ENCODE assay signal across 9 cellular contexts in the genomic region with DNA sequence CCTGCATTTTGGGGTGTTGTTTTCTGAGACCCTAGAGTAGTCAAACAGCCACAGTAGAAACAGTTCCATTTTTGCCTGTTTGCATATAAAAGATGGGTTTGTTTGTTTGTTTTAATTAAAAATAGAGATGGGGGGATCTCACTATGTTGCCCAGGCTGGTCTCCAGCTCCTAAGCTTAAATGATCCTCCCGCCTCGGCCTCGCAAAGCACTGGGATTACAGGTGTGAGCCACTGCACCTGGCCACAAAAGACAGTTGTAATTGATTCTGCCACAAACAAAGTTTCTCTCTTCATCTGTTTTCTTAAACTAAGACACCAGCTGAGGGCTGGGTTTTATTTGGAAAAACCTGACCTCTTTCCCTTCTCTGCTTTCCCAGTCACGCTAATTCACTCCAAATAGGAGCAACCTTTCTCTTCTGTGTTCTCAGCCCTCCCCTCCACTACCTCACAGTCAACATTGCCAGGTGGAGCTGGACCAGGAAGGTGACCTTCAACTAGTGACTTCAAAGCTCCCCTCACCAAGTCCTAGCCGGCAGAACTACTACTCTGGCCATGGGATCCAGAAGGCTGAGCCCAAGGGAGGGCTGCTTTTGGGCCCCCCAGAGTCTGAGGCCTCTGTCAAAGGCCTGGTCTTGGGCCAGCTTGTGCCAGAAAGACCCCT. TPM values are rescaled to one million over a fixed set of nuclear protein-coding genes. Genes with fewer than 3 reads are reported as not detected.
DNase-seq lines count a peak whose midpoint lies in the region; ATAC-seq and TF ChIP-seq lines count a peak whose summit lies in the region.
"Had no signal": no experiment of that assay in that cellular context is flagged by ENCODE, and none has a peak within 500 bp of the region (broad histone marks: within the 10 kb centered on the region; RNA-seq: fewer than 3 reads in every experiment).

No MANE protein-coding gene starts in this region.

- TF ChIP-seq EP300 in ovary (IDR thresholded peaks at IDR 0.05): no peak

- TF ChIP-seq CTCF in brain (conservative IDR thresholded peaks at IDR 0.05) (no peak), ovary (IDR thresholded peaks at IDR 0.05) (no peak)

- peaks cover 25% of the 10 kb centered on the region for H4K20me1 ChIP-seq in BLaER1

- 74 to 77% (median 75%) methylated on average over 5 of the region's 5 CpGs for WGBS in ovary, 3 donors

- no peak overlapping the region for H3K27ac ChIP-seq in BLaER1
- peak overlapping the region; percentile 55 for H3K27ac ChIP-seq in muscle layer of duodenum (ENCODE audit: low read length)
- H3K27ac ChIP-seq in ovary: no peak overlapping the region

- H3K9me3 ChIP-seq in BLaER1: no peaks in the 10 kb centered on the region
- H3K9me3 ChIP-seq in muscle layer of duodenum (ENCODE audit: control insufficient read depth in 1 of 2, low read length in 2 of 2): no peaks in the 10 kb centered on the region
- H3K9me3 ChIP-seq in ovary: no peaks in the 10 kb centered on the region

- no peaks in the 10 kb centered on the region for H3K36me3 Mint-ChIP-seq in brain

- peak overlapping the region; percentile 100; the same call in 1 of the 2 replicates for H3K4me2 ChIP-seq in BLaER1

- H3K27me3 Mint-ChIP-seq in brain: peaks cover 9% of the 10 kb centered on the region

- peak; percentile 34 for DNase-seq in Jurkat, Clone E6-1 (ENCODE audit: low read depth, low spot score)
- no peak for DNase-seq in stimulated activated CD8-positive, alpha-beta memory T cell treated with anti-CD3 and anti-CD28 coated beads, Interleukin-4, amount 100 ng/mL, for 48 hours
- no peak for DNase-seq in ovary
- DNase-seq in stimulated activated CD4-positive, alpha-beta T cell treated with anti-CD3 and anti-CD28 coated beads, Interleukin-15, amount 100 ng/mL, for 24 hours: no peak
- DNase-seq: NCI-H1048 had no signal

- H3K4me1 Mint-ChIP-seq in brain: peaks cover 54% of the 10 kb centered on the region

- no peak overlapping the region for H3K9ac ChIP-seq in BLaER1

- H3K4me3 ChIP-seq in BLaER1 (no peak overlapping the region), muscle layer of duodenum (ENCODE audit: low read depth in 1 of 2, low read length in 2 of 2) (no peak overlapping the region), ovary (no peak overlapping the region)
- H3K4me3 ChIP-seq in Jurkat, Clone E6-1 (ENCODE audit: low read length): no peak overlapping the region

- peak overlapping the region; percentile 22 to 94 (median 84) for H3K27ac Mint-ChIP-seq in brain

- intact Hi-C loops in ovary (cut with DNase I): no loop called here

- ATAC-seq in HG03135 (IDR thresholded peaks at IDR 0.05; ENCODE audit: unreplicated experiment): no peak

- H3K9me3 Mint-ChIP-seq in brain: no peaks in the 10 kb centered on the region

- H3K36me3 ChIP-seq in BLaER1: no peaks in the 10 kb centered on the region
- H3K36me3 ChIP-seq in muscle layer of duodenum (ENCODE audit: control insufficient read depth in 1 of 2, insufficient read depth in 2 of 2, low read length in 2 of 2): no peaks in the 10 kb centered on the region
- no peaks in the 10 kb centered on the region for H3K36me3 ChIP-seq in ovary

- 0 out of 2 replicates have a peak, but pooled peaks cover 7% of the 10 kb centered on the region for H3K27me3 ChIP-seq in BLaER1
- H3K27me3 ChIP-seq in muscle layer of duodenum (ENCODE audit: low read depth, low read length): no peaks in the 10 kb centered on the region
- H3K27me3 ChIP-seq in ovary: no peaks in the 10 kb centered on the region

- no peak for TF ChIP-seq POLR2A in ovary (IDR thresholded peaks at IDR 0.05)

- peak overlapping the region; percentile 82 to 89 (median 84) for H3K4me3 Mint-ChIP-seq in brain

- H3K4me1 ChIP-seq in BLaER1 (peaks cover 43% of the 10 kb centered on the region), muscle layer of duodenum (ENCODE audit: control insufficient read depth in 1 of 2, insufficient read depth in 2 of 2, low read length in 2 of 2) (peaks cover 9 to 25% of the 10 kb centered on the region in 2 donors), ovary (ENCODE audit: insufficient read depth) (peaks cover 6% of the 10 kb centered on the region)

RNA-seq across cellular contexts. Expression of a gene that starts 1.5 kb away (rescaled TPM):
- 437 TPM for polyA plus RNA-seq in Jurkat, Clone E6-1 (2012; ENCODE audit: insufficient read depth, insufficient read length)
- polyA plus RNA-seq in brain (ENCODE audit: insufficient read depth, low read depth, low replicate concordance) (209 TPM), ovary (10 to 100 TPM; 21.3 to 27.4 TPM)
- 10 to 100 TPM; 13.7 to 44.6 (median 25.4) TPM for total RNA-seq in ovary
